Comparison of ENCODE assay signal across 8 cellular contexts in genomic region chr7:142383826-142384507, GRCh38.
A peak's percentile ranks its signal among the peaks of the same experiment; 100 is the strongest.
DNase-seq lines count a peak whose midpoint lies in the region; ATAC-seq and TF ChIP-seq lines count a peak whose summit lies in the region.
"Had no signal": no experiment of that assay in that cellular context is flagged by ENCODE, and none has a peak within 500 bp of the region (broad histone marks: within the 10 kb centered on the region; RNA-seq: fewer than 3 reads in every experiment).

No MANE protein-coding gene starts in this region.

- H3K27ac Mint-ChIP-seq in activated CD8-positive, alpha-beta T cell treated with anti-CD3 and anti-CD28 coated beads for 36 hours: peak overlapping the region; percentile 88

- peak; percentile 42 for DNase-seq in activated CD8-positive, alpha-beta T cell treated with anti-CD3 and anti-CD28 coated beads for 36 hours
- DNase-seq in renal cortical epithelial cell (ENCODE audit: low read depth): peak; percentile 90
- DNase-seq in dorsolateral prefrontal cortex: no peak
- no peak for DNase-seq in KG1 (lab: John Stamatoyannopoulos, UW)
- DNase-seq: mesendoderm had no signal

- H3K4me3 ChIP-seq in dorsolateral prefrontal cortex: no peak overlapping the region

- no peaks in the 10 kb centered on the region for H3K27me3 ChIP-seq in dorsolateral prefrontal cortex

- intact Hi-C loops in activated CD8-positive, alpha-beta T cell treated with anti-CD3 and anti-CD28 coated beads for 36 hours (cut with micrococcal nuclease): loop anchor here (5.0 kb wide), 1 partner anchor 413 kb away; no protein-coding TSS in a partner anchor
- intact Hi-C loops in dorsolateral prefrontal cortex (cut with DNase I): no loop called here

- no peak overlapping the region for H3K27ac ChIP-seq in dorsolateral prefrontal cortex

- H3K27me3 Mint-ChIP-seq in activated CD8-positive, alpha-beta T cell treated with anti-CD3 and anti-CD28 coated beads for 36 hours: peaks cover 1% of the 10 kb centered on the region

- no peaks in the 10 kb centered on the region for H3K9me3 Mint-ChIP-seq in activated CD8-positive, alpha-beta T cell treated with anti-CD3 and anti-CD28 coated beads for 36 hours

- peak overlapping the region; percentile 66 for H3K4me3 Mint-ChIP-seq in activated CD8-positive, alpha-beta T cell treated with anti-CD3 and anti-CD28 coated beads for 36 hours

- POLR2A ChIA-PET in activated CD8-positive, alpha-beta T cell treated with anti-CD3 and anti-CD28 coated beads for 36 hours (lab: Charles Lee): interaction anchor here (0.6 to 1.1 kb wide), 5 partner anchors 29 to 421 kb away, joined by 3 to 4 read pairs (median 3); no protein-coding TSS in a partner anchor

- no peak for TF ChIP-seq CTCF in activated CD8-positive, alpha-beta T cell treated with anti-CD3 and anti-CD28 coated beads for 36 hours (IDR thresholded peaks at IDR 0.05)
- TF ChIP-seq CTCF in dorsolateral prefrontal cortex (IDR thresholded peaks at IDR 0.05 in 54 of 56, conservative IDR thresholded peaks at IDR 0.05 in 2 of 56; ENCODE audit: low read depth in 1 of 56, partially characterized antibody in 56 of 56): no peak

- ATAC-seq in GM18907 (IDR thresholded peaks at IDR 0.05; ENCODE audit: unreplicated experiment): peak; percentile 50
- peak; percentile 37 for ATAC-seq in HG03139 (IDR thresholded peaks at IDR 0.05; ENCODE audit: unreplicated experiment)
- peak; percentile 68 for ATAC-seq in activated CD8-positive, alpha-beta T cell treated with anti-CD3 and anti-CD28 coated beads for 36 hours
- ATAC-seq in HG02798 (IDR thresholded peaks at IDR 0.05; ENCODE audit: poor library complexity, unreplicated experiment): no peak

- no peaks in the 10 kb centered on the region for H3K36me3 Mint-ChIP-seq in activated CD8-positive, alpha-beta T cell treated with anti-CD3 and anti-CD28 coated beads for 36 hours (ENCODE audit: low read depth)

- CTCF ChIA-PET in activated CD8-positive, alpha-beta T cell treated with anti-CD3 and anti-CD28 coated beads for 36 hours (lab: Charles Lee): interaction anchor here (0.7 to 7.0 kb wide), 20 partner anchors 8 to 831 kb away, joined by 3 to 101 read pairs (median 4); no protein-coding TSS in a partner anchor

- H3K4me1 Mint-ChIP-seq in activated CD8-positive, alpha-beta T cell treated with anti-CD3 and anti-CD28 coated beads for 36 hours (ENCODE audit: low read depth): peaks cover 20% of the 10 kb centered on the region

Comparison
In these comparisons a context has a peak if more than half of its experiments do, and no peak if none do; other contexts are left out.
1. DNase-seq: peak in activated CD8-positive, alpha-beta T cell treated with anti-CD3 and anti-CD28 coated beads for 36 hours (single experiment) and renal cortical epithelial cell (single experiment); none in dorsolateral prefrontal cortex (0 of 10) and KG1 (single experiment).